In genomic region chr2:33134086-33134763, GRCh38 we compare ENCODE assay signal across 8 cellular contexts.
DNase-seq lines count a peak whose midpoint lies in the region; ATAC-seq and TF ChIP-seq lines count a peak whose summit lies in the region.

No MANE protein-coding gene starts in this region.

- no peak overlapping the region for H4K91ac ChIP-seq in trophoblast cell (ENCODE audit: low read depth, low read length)

- no peaks in the 10 kb centered on the region for H3K9me3 ChIP-seq in trophoblast cell (ENCODE audit: insufficient read depth, low read depth, low read length)

- H3K79me1 ChIP-seq in trophoblast cell (ENCODE audit: low read length), result peaks cover 7% of the 10 kb centered on the region

- DNase-seq in H4 (ENCODE audit: low spot score) (peak; percentile 77), SHP77 treated with DMSO at 0.1 percent for 48 hours (lab: John Stamatoyannopoulos, UW) (peak; percentile 52), foreskin fibroblast (peak; percentile 98), trophoblast cell (peak; percentile 82 to 90), T-helper 9 cell (no peak), NCI-H2081 treated with DMSO at 0.1 percent for 48 hours (lab: John Stamatoyannopoulos, UW) (no peak)
- no peak for DNase-seq in activated CD4-positive, CD25-positive, alpha-beta regulatory T cell treated with anti-CD3 and anti-CD28 coated beads, Interleukin-2, amount 50 U/mL, for 72 hours

- no CpG with 5 or more reads among the region's 14 CpGs for WGBS in trophoblast cell (ENCODE audit: extremely low coverage, insufficient coverage, insufficient read length)

- no peak overlapping the region for H3K9ac ChIP-seq in trophoblast cell (ENCODE audit: low read length)

- H3K36me3 ChIP-seq in trophoblast cell (ENCODE audit: control insufficient read depth in 1 of 2, insufficient read depth in 2 of 2, low read length in 2 of 2), result no peaks in the 10 kb centered on the region

- no peak for ATAC-seq in HG03521 (IDR thresholded peaks at IDR 0.05; ENCODE audit: unreplicated experiment)

- no peak overlapping the region for H3K14ac ChIP-seq in trophoblast cell (ENCODE audit: low read length)

- H3K79me2 ChIP-seq in trophoblast cell (ENCODE audit: control insufficient read depth, insufficient read depth, low read length, poor library complexity), result no peaks in the 10 kb centered on the region

- no peak overlapping the region for H4K8ac ChIP-seq in trophoblast cell (ENCODE audit: low read depth, low read length)

- H3K4me1 ChIP-seq in trophoblast cell (ENCODE audit: control insufficient read depth in 1 of 2, insufficient read depth in 2 of 2, low read length in 2 of 2), result peaks cover 7 to 13% of the 10 kb centered on the region in 2 experiments

- H3K4me3 ChIP-seq in foreskin fibroblast (ENCODE audit: low read depth in 1 of 2, low read length in 2 of 2) (peak overlapping the region; percentile 64 to 66), trophoblast cell (ENCODE audit: low read depth, low read length) (no peak overlapping the region)

- H2BK120ac ChIP-seq in trophoblast cell (ENCODE audit: insufficient read depth, low read length, poor library complexity), result no peak overlapping the region

- H2BK12ac ChIP-seq in trophoblast cell (ENCODE audit: low read length), result no peak overlapping the region

- no peak overlapping the region for H3K27ac ChIP-seq in trophoblast cell (ENCODE audit: low read depth, low read length)

- TF ChIP-seq CTCF in foreskin fibroblast (IDR thresholded peaks at IDR 0.05; ENCODE audit: low read depth, low read length), result no peak

- no peak overlapping the region for H3K23ac ChIP-seq in trophoblast cell (ENCODE audit: low read length)

- no peak overlapping the region for H2AFZ ChIP-seq in trophoblast cell (ENCODE audit: insufficient read depth, low read length, poor library complexity)

- no peak overlapping the region for H3K4ac ChIP-seq in trophoblast cell (ENCODE audit: low read depth, low read length)

- H3K18ac ChIP-seq in trophoblast cell (ENCODE audit: low read length), result no peak overlapping the region

- H2AK5ac ChIP-seq in trophoblast cell (ENCODE audit: low read length), result no peak overlapping the region

- no peak overlapping the region for H2BK5ac ChIP-seq in trophoblast cell (ENCODE audit: low read depth, low read length, poor library complexity)

- H3K27me3 ChIP-seq in trophoblast cell (ENCODE audit: insufficient read depth, low read length), result no peaks in the 10 kb centered on the region

- no peak overlapping the region for H4K12ac ChIP-seq in trophoblast cell (ENCODE audit: low read depth, low read length)

- no peak overlapping the region for H3K4me2 ChIP-seq in trophoblast cell (ENCODE audit: low read length)

Comparison
In these comparisons a context has a peak if more than half of its experiments do, and no peak if none do; other contexts are left out.
1. DNase-seq: peak in H4 (single experiment), SHP77 treated with DMSO at 0.1 percent for 48 hours (single experiment), foreskin fibroblast (2 of 2) and trophoblast cell (2 of 2); none in T-helper 9 cell (single experiment), activated CD4-positive, CD25-positive, alpha-beta regulatory T cell treated with anti-CD3 and anti-CD28 coated beads, Interleukin-2, amount 50 U/mL, for 72 hours (single experiment) and NCI-H2081 treated with DMSO at 0.1 percent for 48 hours (single experiment).